In genomic region chr9:130225586-130225985, GRCh38 we compare ENCODE assay signal across 37 cellular contexts. TPM values are rescaled to one million over a fixed set of nuclear protein-coding genes. Genes with fewer than 3 reads are reported as not detected.
"Had no signal": no experiment of that assay in that cellular context is flagged by ENCODE, and none has a peak within 500 bp of the region (broad histone marks: within the 10 kb centered on the region; RNA-seq: fewer than 3 reads in every experiment).

No MANE protein-coding gene starts in this region.

- H3K4me1 ChIP-seq: adrenal gland, Peyer's patch, SJCRH30 had no signal

- H3K27ac ChIP-seq: Peyer's patch, SJCRH30, SK-N-MC had no signal

- H3K27ac Mint-ChIP-seq: activated CD4-positive, alpha-beta memory T cell treated with anti-CD3 and anti-CD28 coated beads for 36 hours; activated CD4-positive, alpha-beta T cell treated with anti-CD3 and anti-CD28 coated beads for 36 hours; activated naive CD4-positive, alpha-beta T cell treated with anti-CD3 and anti-CD28 coated beads for 36 hours; activated naive CD4-positive, alpha-beta T cell treated with anti-CD3 and anti-CD28 coated beads, Interleukin-2, amount 50 U/mL, for 72 hours; activated T-helper 1 cell treated with anti-CD3 and anti-CD28 coated beads, Interleukin-12 subunit alpha, Interleukin-12 subunit beta, Interleukin-2, Interleukin-4 antibody, amounts not matched to agents 30 ng/mL and 10 ng/mL and 1 ng/mL, durations not matched to agents 14 hours and 24 hours and 36 hours; brain; WTC11 had no signal

- H3K36me3 Mint-ChIP-seq: IgD-negative memory B cell had no signal

- H3K9me3 Mint-ChIP-seq: activated T-helper 1 cell treated with anti-CD3 and anti-CD28 coated beads, Interleukin-12 subunit alpha, Interleukin-12 subunit beta, Interleukin-2, Interleukin-4 antibody, amounts not matched to agents 30 ng/mL and 10 ng/mL and 1 ng/mL, durations not matched to agents 14 hours and 24 hours and 36 hours; central memory CD8-positive, alpha-beta T cell had no signal

- H3K4me1 Mint-ChIP-seq: activated CD4-positive, alpha-beta T cell treated with anti-CD3 and anti-CD28 coated beads for 36 hours; central memory CD8-positive, alpha-beta T cell; IgD-negative memory B cell; WTC11 had no signal

- H3K36me3 ChIP-seq: adrenal gland, Peyer's patch had no signal

- H3K4me3 Mint-ChIP-seq: activated CD4-positive, alpha-beta memory T cell treated with anti-CD3 and anti-CD28 coated beads for 36 hours; activated CD4-positive, alpha-beta T cell treated with anti-CD3 and anti-CD28 coated beads for 36 hours; activated naive CD4-positive, alpha-beta T cell treated with anti-CD3 and anti-CD28 coated beads for 36 hours; activated T-cell treated with anti-CD3 and anti-CD28 coated beads, Interleukin-2, amount 50 U/mL, for 4 hours; activated T-helper 1 cell treated with anti-CD3 and anti-CD28 coated beads, Interleukin-12 subunit alpha, Interleukin-12 subunit beta, Interleukin-2, Interleukin-4 antibody, amounts not matched to agents 30 ng/mL and 10 ng/mL and 1 ng/mL, durations not matched to agents 14 hours and 24 hours and 36 hours; brain; central memory CD8-positive, alpha-beta T cell; IgD-negative memory B cell; WTC11 had no signal

- H3K27me3 Mint-ChIP-seq: activated CD4-positive, alpha-beta memory T cell treated with anti-CD3 and anti-CD28 coated beads for 36 hours; activated CD4-positive, alpha-beta T cell treated with anti-CD3 and anti-CD28 coated beads for 36 hours; brain; central memory CD8-positive, alpha-beta T cell had no signal

- H3K27me3 ChIP-seq: adrenal gland, MG63, Peyer's patch, SJCRH30 had no signal

- DNase-seq: activated CD4-positive, alpha-beta memory T cell treated with anti-CD3 and anti-CD28 coated beads for 36 hours; activated CD4-positive, alpha-beta T cell treated with anti-CD3 and anti-CD28 coated beads for 36 hours; activated CD4-positive, alpha-beta T cell treated with anti-CD3 and anti-CD28 coated beads, Interleukin-2, amount 50 U/mL, for 1 hour; activated CD8-positive, alpha-beta memory T cell treated with anti-CD3 and anti-CD28 coated beads, Interleukin-2, amount 50 U/mL, for 4 hours; activated gamma-delta T cell treated with Interleukin-2 at 50 U/mL for 16 hours; activated naive CD4-positive, alpha-beta T cell treated with anti-CD3 and anti-CD28 coated beads for 36 hours; activated T-cell treated with anti-CD3 and anti-CD28 coated beads for 4 hours; activated T-cell treated with anti-CD3 and anti-CD28 coated beads, Interleukin-2, amount 50 U/mL, for 4 hours; Kasumi-1; KG1; MG63; NCI-H1048; NCI-H1105 treated with DMSO at 0.1 percent for 48 hours; NCI-H1436; NCI-H1694; NCI-H1930; NCI-H2081 treated with DMSO at 0.1 percent for 48 hours; NCI-H345; NCI-H524 treated with DMSO at 0.1 percent for 48 hours; NK-92 treated with Interleukin-12 subunit alpha and Interleukin-12 subunit beta, amount 100 ng/mL, for 24 hours; PC-3; RPMI8226; SHP77; SJCRH30; T1000 had no signal

- ATAC-seq: activated CD4-positive, alpha-beta T cell treated with anti-CD3 and anti-CD28 coated beads for 36 hours; activated CD4-positive, CD25-positive, alpha-beta regulatory T cell treated with anti-CD3 and anti-CD28 coated beads, Interleukin-2, amount 50 U/mL, for 24 hours; activated naive CD4-positive, alpha-beta T cell treated with anti-CD3 and anti-CD28 coated beads, Interleukin-2, amount 50 U/mL, for 72 hours; activated T-cell treated with anti-CD3 and anti-CD28 coated beads, Interleukin-2, amount 50 U/mL, for 4 hours; PC-3; WTC11 had no signal

- H3K4me3 ChIP-seq: adrenal gland, MG63, Peyer's patch, SJCRH30, SK-N-MC had no signal

RNA-seq across cellular contexts. Expression of gene HMCN2, which starts 40.0 kb away (rescaled TPM):
- total RNA-seq: activated CD4-positive, alpha-beta memory T cell treated with anti-CD3 and anti-CD28 coated beads for 36 hours; activated naive CD4-positive, alpha-beta T cell treated with anti-CD3 and anti-CD28 coated beads for 36 hours; activated naive CD4-positive, alpha-beta T cell treated with anti-CD3 and anti-CD28 coated beads, Interleukin-2, amount 50 U/mL, for 72 hours; activated T-helper 1 cell treated with anti-CD3 and anti-CD28 coated beads, Interleukin-12 subunit alpha, Interleukin-12 subunit beta, Interleukin-2, Interleukin-4 antibody, amounts not matched to agents 30 ng/mL and 10 ng/mL and 1 ng/mL, durations not matched to agents 14 hours and 24 hours and 36 hours; T-helper 1 cell treated with Interleukin-12 subunit alpha and Interleukin-12 subunit beta and Interleukin-4 antibody, amounts not matched to agents 30 ng/mL and 1 ng/mL, for 36 hours; T-helper 2 cell treated with Interferon-gamma antibody and Interleukin-4, amounts not matched to agents 100 ng/mL and 5 ng/mL, for 36 hours had no signal
